In the genomic region with DNA sequence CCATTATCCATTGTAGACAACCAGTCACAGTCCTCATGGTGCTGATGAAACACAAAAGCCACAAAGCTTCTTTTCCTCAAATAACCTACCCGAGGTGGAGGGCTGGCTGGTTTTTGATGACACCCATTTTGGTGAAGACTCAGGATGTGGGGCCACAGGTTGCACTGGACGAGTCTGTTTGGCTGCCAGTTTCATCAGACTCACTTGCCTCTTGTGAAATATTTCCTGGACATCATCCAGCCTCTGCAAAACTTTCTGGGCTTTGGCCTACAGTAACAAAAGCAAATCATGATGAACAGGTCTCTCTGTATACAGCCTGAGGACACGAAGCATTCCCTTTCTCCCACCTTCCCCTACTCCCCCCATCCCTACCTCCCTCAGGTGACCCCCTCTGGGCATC, we compare ENCODE assay signal across 13 cellular contexts. TPM values are rescaled to one million over a fixed set of nuclear protein-coding genes. Genes with fewer than 3 reads are reported as not detected.
DNase-seq lines count a peak whose midpoint lies in the region; ATAC-seq and TF ChIP-seq lines count a peak whose summit lies in the region.
"Had no signal": no experiment of that assay in that cellular context is flagged by ENCODE, and none has a peak within 500 bp of the region (broad histone marks: within the 10 kb centered on the region; RNA-seq: fewer than 3 reads in every experiment).

No MANE protein-coding gene starts in this region.

- H3K4me3 ChIP-seq in AG09309 (ENCODE audit: control insufficient read depth, low read depth, low read length) = no peak overlapping the region
- no peak overlapping the region for H3K4me3 ChIP-seq in lung

- H3K4me1 ChIP-seq in lung (ENCODE audit: control insufficient read depth in 2 of 2, insufficient read depth in 2 of 2, low read length in 2 of 2) = peaks cover 0 to 8% of the 10 kb centered on the region in 2 donors

- no peaks in the 10 kb centered on the region for H3K36me3 ChIP-seq in lung (ENCODE audit: control insufficient read depth in 2 of 2, insufficient read depth in 2 of 2, low read length in 2 of 2)

- peak overlapping the region in 1 of 2 donors; percentile 26 for H3K27ac ChIP-seq in lung (ENCODE audit: low read depth in 1 of 2, low read length in 1 of 2)

- TF ChIP-seq CTCF in AG09309 (IDR thresholded peaks at IDR 0.05; ENCODE audit: control insufficient read depth, insufficient read depth, low read depth, low read length, missing control alignments) (no peak), lung (IDR thresholded peaks at IDR 0.05; ENCODE audit: control extremely low read depth, extremely low read depth) (no peak)

- H3K27me3 ChIP-seq in lung (ENCODE audit: control insufficient read depth, insufficient read depth) = no peaks in the 10 kb centered on the region

- H3K9me3 ChIP-seq in lung (ENCODE audit: control insufficient read depth in 2 of 2, insufficient read depth in 1 of 2, low read length in 1 of 2) = no peaks in the 10 kb centered on the region
- H3K9me3 ChIP-seq: Caco-2 had no signal

- DNase-seq in AG09309 (ENCODE audit: low read depth) (peak; percentile 72), M059J (ENCODE audit: low read depth) (peak; percentile 87), T47D (ENCODE audit: low read depth in 1 of 2, low spot score in 1 of 2) (peak; percentile 56 to 100), lung (ENCODE audit: low spot score) (peak; percentile 72), NCI-H524 (lab: John Stamatoyannopoulos, UW) (no peak), RKO (ENCODE audit: low spot score) (no peak)
- DNase-seq: activated effector memory CD4-positive, alpha-beta T cell treated with anti-CD3 and anti-CD28 coated beads, Interleukin-2, amount 50 U/mL, for 16 hours; Caco-2; foreskin melanocyte; NCI-H2081 treated with DMSO at 0.1 percent for 48 hours; T-helper 2 cell had no signal

- WGBS in lung, 2 donors = 26 to 29% methylated on average over 3 of the region's 3 CpGs

- in situ Hi-C loops in T47D (cut with HindIII; ENCODE audit: low pct_unique_long_range_greater_than_20kb, low sequenced_read_pairs) = no loop called here

- ATAC-seq in lung (ENCODE audit: insufficient read depth, low FRiP score) = peak; percentile 23
- no peak for ATAC-seq in HG03280 (IDR thresholded peaks at IDR 0.05; ENCODE audit: unreplicated experiment)
- ATAC-seq in GM21526 (IDR thresholded peaks at IDR 0.05; ENCODE audit: low FRiP score, unreplicated experiment) = no peak

RNA-seq across cellular contexts. Expression of a gene that starts 42.2 kb away (rescaled TPM):
- 3.5 and 4.1 TPM in 2 replicates for total RNA-seq in M059J (2014; rRNA removed; shearing (Covaris generic))
- 10 to 100 TPM; 28.1 to 43.1 TPM for total RNA-seq in lung
- polyA plus RNA-seq in lung = 10 to 100 TPM; 13.5 to 25.4 TPM

Comparison
In these comparisons a context has a peak if more than half of its experiments do, and no peak if none do; other contexts are left out.
1. DNase-seq: peak in AG09309 (single experiment), M059J (single experiment), T47D (2 of 2) and lung (single experiment); none in NCI-H524 (0 of 2) and RKO (single experiment).